Comparison of ENCODE assay signal across 11 cellular contexts in the genomic region with DNA sequence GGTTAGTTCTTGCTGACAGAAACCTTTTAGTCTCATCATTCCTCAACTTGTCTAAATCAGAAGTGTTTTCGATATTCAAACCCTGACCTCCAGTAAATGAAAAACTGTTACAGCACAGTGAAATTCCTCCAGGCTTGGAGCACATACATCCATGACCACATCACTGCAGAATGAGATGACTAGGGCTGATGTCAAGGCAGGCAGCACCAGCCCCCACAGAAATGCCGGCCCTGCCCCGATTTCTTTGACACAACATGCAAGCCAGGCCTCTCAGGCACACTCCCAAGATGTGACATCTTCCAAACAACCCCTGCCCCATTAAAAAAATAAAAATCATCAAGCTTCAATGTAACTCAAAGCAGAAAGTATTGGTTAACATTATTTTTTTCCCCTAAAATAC.
DNase-seq lines count a peak whose midpoint lies in the region; ATAC-seq lines count a peak whose summit lies in the region.
"Had no signal": no experiment of that assay in that cellular context is flagged by ENCODE, and none has a peak within 500 bp of the region (broad histone marks: within the 10 kb centered on the region; RNA-seq: fewer than 3 reads in every experiment).

No MANE protein-coding gene starts in this region.

- no peaks in the 10 kb centered on the region for H3K27me3 ChIP-seq in right cardiac atrium (ENCODE audit: control insufficient read depth, insufficient read depth)
- no peaks in the 10 kb centered on the region for H3K27me3 ChIP-seq in subcutaneous abdominal adipose tissue (ENCODE audit: control insufficient read depth in 5 of 5, insufficient read depth in 4 of 5, low read length in 5 of 5)
- H3K27me3 ChIP-seq: testis had no signal

- WGBS in right cardiac atrium, result 62% methylated on average over 3 of the region's 3 CpGs

- peak overlapping the region in 2 of 5 donors; percentile 36 to 72 for H3K9ac ChIP-seq in subcutaneous abdominal adipose tissue (ENCODE audit: low read length in 5 of 5)

- in situ Hi-C loops in G401 (cut with HindIII; ENCODE audit: low sequenced_read_pairs), result no loop called here

- H3K9me3 ChIP-seq in right cardiac atrium (ENCODE audit: control insufficient read depth, low read length), result no peaks in the 10 kb centered on the region
- H3K9me3 ChIP-seq in subcutaneous abdominal adipose tissue (ENCODE audit: control insufficient read depth in 5 of 5, low read length in 5 of 5), result no peaks in the 10 kb centered on the region
- H3K9me3 ChIP-seq: testis had no signal

- peaks cover 6% of the 10 kb centered on the region for H3K4me1 ChIP-seq in right cardiac atrium (ENCODE audit: control insufficient read depth, insufficient read depth, low read length)
- peaks cover 0 to 38% (median 9%) of the 10 kb centered on the region in 5 donors for H3K4me1 ChIP-seq in subcutaneous abdominal adipose tissue (ENCODE audit: control insufficient read depth in 5 of 5, insufficient read depth in 5 of 5, low read length in 5 of 5)

- no peak overlapping the region for H3K4me3 ChIP-seq in right cardiac atrium (ENCODE audit: low read length)
- H3K4me3 ChIP-seq in subcutaneous abdominal adipose tissue (ENCODE audit: low read depth in 1 of 5, low read length in 5 of 5), result no peak overlapping the region
- H3K4me3 ChIP-seq: testis had no signal

- H3K27ac ChIP-seq in right cardiac atrium (ENCODE audit: low read length), result no peak overlapping the region
- H3K27ac ChIP-seq in subcutaneous abdominal adipose tissue (ENCODE audit: low read depth, low read length), result peak overlapping the region; percentile 92
- H3K27ac ChIP-seq: testis had no signal

- DNase-seq in HCEC 1CT (peak; percentile 70), amniotic stem cell (lab: John Stamatoyannopoulos, UW) (peak; percentile 57), right cardiac atrium (peak in 2 of 3 donors; percentile 61 to 71), G401 (ENCODE audit: low spot score) (no peak), NCI-H1092 (lab: John Stamatoyannopoulos, UW) (no peak)
- DNase-seq: activated CD4-positive, alpha-beta T cell treated with anti-CD3 and anti-CD28 coated beads, Interleukin-2, amount 50 U/mL, for 1 hour; central memory CD4-positive, alpha-beta T cell; COR-L47; testis had no signal

- ATAC-seq in right cardiac atrium, result peak in 1 of 2 donors; percentile 59
- no peak for ATAC-seq in GM18870 (IDR thresholded peaks at IDR 0.05; ENCODE audit: unreplicated experiment)

- no peaks in the 10 kb centered on the region for H3K36me3 ChIP-seq in subcutaneous abdominal adipose tissue (ENCODE audit: control insufficient read depth in 5 of 5, insufficient read depth in 5 of 5, low read length in 5 of 5)

- intact Hi-C loops in right cardiac atrium (cut with DNase I), result no loop called here

Comparison
In these comparisons a context has a peak if more than half of its experiments do, and no peak if none do; other contexts are left out.
1. DNase-seq: peak in HCEC 1CT (single experiment), amniotic stem cell (single experiment) and right cardiac atrium (2 of 3); none in G401 (single experiment) and NCI-H1092 (single experiment).